ENCODE assay signal across 8 cellular contexts in genomic region chr17:40309031-40309937, GRCh38. TPM values are rescaled to one million over a fixed set of nuclear protein-coding genes. Genes with fewer than 3 reads are reported as not detected.
DNase-seq lines count a peak whose midpoint lies in the region; ATAC-seq and TF ChIP-seq lines count a peak whose summit lies in the region.

Gene RARA, plus strand, starts transcription at chr17:40309180. Its CDS starts 22,039 bp downstream, at chr17:40331219.

- DNase-seq in BE2C (peak; percentile 77), activated B cell treated with CpG ODN at 0.5 μM for 24 hours (no peak), fibroblast of the aortic adventitia (ENCODE audit: low read depth) (peak; percentile 38), NCI-H2081 treated with DMSO at 0.1 percent for 48 hours (lab: John Stamatoyannopoulos, UW) (no peak), Kasumi-1 (lab: John Stamatoyannopoulos, UW) (no peak)

- POLR2A ChIA-PET in activated B cell treated with CpG ODN at 0.5 μM for 24 hours (lab: Charles Lee): interaction anchor here (0.7 to 9.6 kb wide), 6 partner anchors 8 to 46 kb away, joined by 3 to 154 read pairs (median 6); no protein-coding TSS in a partner anchor

- H3K4me3 ChIP-seq in BE2C (ENCODE audit: low read depth, low read length): peak within 1 kb of the TSS; percentile 95
- H3K4me3 ChIP-seq in fibroblast of the aortic adventitia (ENCODE audit: low read depth, low read length): peak within 1 kb of the TSS; percentile 52
- H3K4me3 ChIP-seq in neural cell (ENCODE audit: low read length): peak within 1 kb of the TSS; percentile 75

- H3K27ac Mint-ChIP-seq in activated B cell treated with CpG ODN at 0.5 μM for 24 hours: peak within 1 kb of the TSS; percentile 24

- H3K4me3 Mint-ChIP-seq in activated B cell treated with CpG ODN at 0.5 μM for 24 hours: no peak within 1 kb of the TSS

- no peaks in the 10 kb centered on the region for H3K9me3 Mint-ChIP-seq in activated B cell treated with CpG ODN at 0.5 μM for 24 hours

- H3K4me1 ChIP-seq in BE2C: peaks cover 71% of the 10 kb centered on the region

- no peaks in the 10 kb centered on the region for H3F3A ChIP-seq in neural cell (ENCODE audit: insufficient read depth, low read length, poor library complexity, severe bottlenecking)

- no peaks in the 10 kb centered on the region for H4K20me1 ChIP-seq in neural cell (ENCODE audit: insufficient read depth)

- peak within 1 kb of the TSS; percentile 73 for H3K9ac ChIP-seq in neural cell (ENCODE audit: low read length)

- intact Hi-C loops in activated B cell treated with CpG ODN at 0.5 μM for 24 hours (cut with micrococcal nuclease): loop anchor here (1.0 kb wide), 1 partner anchor 9 kb away; no protein-coding TSS in a partner anchor

- no peaks in the 10 kb centered on the region for H3K9me3 ChIP-seq in BE2C
- H3K9me3 ChIP-seq in neural cell (ENCODE audit: low read length): no peaks in the 10 kb centered on the region

- peak; percentile 20 for TF ChIP-seq EP300 in neural cell (conservative IDR thresholded peaks at IDR 0.05; ENCODE audit: poor library complexity, severe bottlenecking)

- no peaks in the 10 kb centered on the region for H3K79me2 ChIP-seq in neural cell (replicated peaks; ENCODE audit: insufficient read depth, low read length)

- peak within 1 kb of the TSS; percentile 70 for H3K4me2 ChIP-seq in neural cell (ENCODE audit: low read length)

- H3K27me3 ChIP-seq in BE2C: no peaks in the 10 kb centered on the region
- no peaks in the 10 kb centered on the region for H3K27me3 ChIP-seq in neural cell (ENCODE audit: insufficient read depth, low read depth, low read length)

- H3K9me2 ChIP-seq in neural cell (ENCODE audit: insufficient read depth, low read length): no peaks in the 10 kb centered on the region

- peak within 1 kb of the TSS; percentile 34 for H3K27ac ChIP-seq in neural cell (ENCODE audit: low read length)

- H3K36me3 ChIP-seq in BE2C: no peaks in the 10 kb centered on the region
- H3K36me3 ChIP-seq in neural cell (ENCODE audit: insufficient read depth, low read length): no peaks in the 10 kb centered on the region

- no peaks in the 10 kb centered on the region for H3K36me3 Mint-ChIP-seq in activated B cell treated with CpG ODN at 0.5 μM for 24 hours (ENCODE audit: low read depth)

- peaks cover 10% of the 10 kb centered on the region for H3K4me1 Mint-ChIP-seq in activated B cell treated with CpG ODN at 0.5 μM for 24 hours

- TF ChIP-seq RAD21 in neural cell (conservative IDR thresholded peaks at IDR 0.05): no peak

- no peaks in the 10 kb centered on the region for H3K27me3 Mint-ChIP-seq in activated B cell treated with CpG ODN at 0.5 μM for 24 hours

- TF ChIP-seq CTCF in BE2C (IDR thresholded peaks at IDR 0.05; ENCODE audit: low read depth, low read length) (no peak), activated B cell treated with CpG ODN at 0.5 μM for 24 hours (IDR thresholded peaks at IDR 0.05) (no peak), fibroblast of the aortic adventitia (IDR thresholded peaks at IDR 0.05; ENCODE audit: insufficient read depth, low read length) (no peak), neural cell (IDR thresholded peaks at IDR 0.05; ENCODE audit: poor library complexity, severe bottlenecking) (no peak)

- peak; percentile 51 for ATAC-seq in HG03066 (IDR thresholded peaks at IDR 0.05; ENCODE audit: low read depth, unreplicated experiment)
- ATAC-seq in activated B cell treated with CpG ODN at 0.5 μM for 24 hours (ENCODE audit: low read depth): peak; percentile 72
- no peak for ATAC-seq in HG03378 (IDR thresholded peaks at IDR 0.05; ENCODE audit: unreplicated experiment)

- H2AFZ ChIP-seq in neural cell (ENCODE audit: low read depth, low read length): peak within 1 kb of the TSS; percentile 65

- CTCF ChIA-PET in activated B cell treated with CpG ODN at 0.5 μM for 24 hours (lab: Charles Lee): interaction anchor here (1.2 to 17.3 kb wide), 3 partner anchors 10 to 224 kb away, joined by 3 to 466 read pairs (median 6); no protein-coding TSS in a partner anchor

TF ChIP-seq in neural cell, 6 proteins besides CTCF, POLR2A, EP300 and RAD21:
- TF ChIP-seq EZH2 (IDR thresholded peaks at IDR 0.05; ENCODE audit: borderline replicate concordance, insufficient read depth, low read length, poor library complexity, severe bottlenecking) (no peak), REST (IDR thresholded peaks at IDR 0.05; ENCODE audit: borderline replicate concordance) (no peak), TAF1 (IDR thresholded peaks at IDR 0.05; ENCODE audit: low read depth) (no peak), SMC3 (conservative IDR thresholded peaks at IDR 0.05; ENCODE audit: poor library complexity) (peak; percentile 46), MXI1 (conservative IDR thresholded peaks at IDR 0.05; ENCODE audit: poor library complexity, severe bottlenecking) (peak; percentile 46), POLR2AphosphoS5 (IDR thresholded peaks at IDR 0.05) (peak; percentile 3)
TF ChIP-seq in neural cell: peak in this region for 3.

RNA-seq across cellular contexts. Expression of gene RARA, which starts in this region (rescaled TPM):
- 141 TPM for polyA plus RNA-seq in BE2C (2012; ENCODE audit: insufficient read depth, insufficient read length, low read depth)
- total RNA-seq in activated B cell treated with CpG ODN at 0.5 μM for 24 hours (71.2 and 72.5 TPM in 2 replicates), fibroblast of the aortic adventitia (ENCODE audit: low replicate concordance) (16.0 and 25.2 TPM in 2 replicates)
- polyA plus RNA-seq in neural cell: 4.7 and 6.6 TPM in 2 replicates
- 9.7 and 11.2 TPM in 2 replicates for polyA minus RNA-seq in neural cell

Comparison
In these comparisons a context has a peak if more than half of its experiments do, and no peak if none do; other contexts are left out.
1. DNase-seq: peak in BE2C (single experiment) and fibroblast of the aortic adventitia (single experiment); none in activated B cell treated with CpG ODN at 0.5 μM for 24 hours (single experiment), NCI-H2081 treated with DMSO at 0.1 percent for 48 hours (single experiment) and Kasumi-1 (0 of 2).
2. Peak in every context shown above with its lines, with median percentiles within 50 percentile points of each other: H3K4me3 ChIP-seq.